ENCODE assay signal across 1 cellular context in the genomic region with DNA sequence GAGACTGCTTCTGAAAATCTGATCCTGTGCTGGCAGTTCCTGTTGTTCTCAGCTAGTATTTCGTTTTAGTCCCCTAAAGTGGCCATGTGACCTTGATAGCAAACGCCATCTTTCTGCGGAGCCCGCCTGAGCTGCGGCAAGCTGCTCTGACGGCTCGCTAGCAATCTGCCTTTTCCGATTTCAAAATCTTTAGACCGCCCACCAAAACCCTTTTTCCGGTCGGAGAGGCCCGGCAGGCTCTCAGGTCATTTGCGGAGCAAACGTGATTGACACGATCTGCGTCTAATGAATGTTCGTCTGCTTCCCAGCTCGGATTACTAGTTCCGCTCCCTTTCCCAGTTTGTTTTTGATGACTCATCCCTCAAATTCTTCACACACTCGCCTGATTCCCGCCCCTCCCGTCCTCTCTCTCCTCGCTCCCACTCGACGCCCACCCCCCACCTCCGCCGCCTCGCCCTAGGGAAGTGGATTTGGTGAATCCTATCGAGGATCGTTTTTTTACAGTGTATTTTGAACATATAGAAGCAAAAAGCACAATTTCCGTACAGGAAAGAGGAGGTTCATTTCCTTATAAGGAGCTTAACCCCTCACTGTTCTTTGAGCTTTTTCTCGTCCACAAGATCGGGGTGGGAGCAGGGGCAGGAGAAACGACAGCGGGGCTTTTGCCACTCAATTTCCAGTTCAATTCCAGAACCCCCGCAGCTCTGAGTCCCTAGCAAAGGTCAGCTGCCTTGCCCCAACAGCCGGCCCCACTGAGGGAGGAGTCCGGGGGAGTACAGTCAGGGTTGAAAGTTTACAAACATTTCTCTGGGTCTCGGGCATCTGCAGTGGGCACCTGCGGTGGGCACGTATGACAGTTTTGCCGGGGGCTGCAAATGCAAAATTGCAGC.
TF ChIP-seq lines count a peak whose summit lies in the region.

No MANE protein-coding gene starts in this region.

TF ChIP-seq in K562, 482 proteins besides CTCF, POLR2A, EP300 and RAD21 (continued from another document and continues in another):
- TF ChIP-seq HMBOX1 (IDR thresholded peaks at IDR 0.05) (no peak), TAF7 (tag; IDR thresholded peaks at IDR 0.05) (peak; percentile 50), ELK3 (CRISPR knock-in tag; IDR thresholded peaks at IDR 0.05) (no peak), ILF3 (IDR thresholded peaks at IDR 0.05; ENCODE audit: borderline replicate concordance) (no peak), NFE2L1 (tag; IDR thresholded peaks at IDR 0.05; ENCODE audit: borderline replicate concordance, low read depth) (peak; percentile 91), PHB2 (IDR thresholded peaks at IDR 0.05; ENCODE audit: low read depth) (no peak), FOXJ2 (tag; IDR thresholded peaks at IDR 0.05) (no peak), SREBF2 (CRISPR knock-in tag; IDR thresholded peaks at IDR 0.05) (no peak), GTF2A2 (tag; IDR thresholded peaks at IDR 0.05) (no peak), BRCA1 (IDR thresholded peaks at IDR 0.05) (no peak), BRCA1 (CRISPR knock-in tag; IDR thresholded peaks at IDR 0.05) (no peak), ZNF224 (CRISPR knock-in tag; IDR thresholded peaks at IDR 0.05) (no peak), KAT2B (IDR thresholded peaks at IDR 0.05; ENCODE audit: low read depth, low read length) (no peak), SIX5 (IDR thresholded peaks at IDR 0.05; ENCODE audit: borderline replicate concordance in 1 of 2, insufficient read depth in 1 of 2, low read depth in 1 of 2, low read length in 2 of 2) (no peak), RBM34 (IDR thresholded peaks at IDR 0.05; ENCODE audit: borderline replicate concordance, insufficient read depth, low read length) (no peak), ZNF75A (CRISPR knock-in tag; IDR thresholded peaks at IDR 0.05) (no peak), HMG20B (CRISPR knock-in tag; IDR thresholded peaks at IDR 0.05) (no peak), ZNF311 (CRISPR knock-in tag; IDR thresholded peaks at IDR 0.05) (no peak), MEIS2 (IDR thresholded peaks at IDR 0.05; ENCODE audit: partially characterized antibody) (no peak), ASH1L (IDR thresholded peaks at IDR 0.05; ENCODE audit: borderline replicate concordance, low read depth, partially characterized antibody) (peak; percentile 67), TEAD4 (IDR thresholded peaks at IDR 0.05; ENCODE audit: low read length) (peak; percentile 39), TEAD4 (CRISPR knock-in tag; IDR thresholded peaks at IDR 0.05; ENCODE audit: borderline replicate concordance) (no peak), RBM15 (IDR thresholded peaks at IDR 0.05; ENCODE audit: insufficient read depth, low read length) (no peak), NFE2 (IDR thresholded peaks at IDR 0.05; ENCODE audit: low read depth) (peak; percentile 91), NBN (IDR thresholded peaks at IDR 0.05; ENCODE audit: low read depth) (no peak), ELF2 (CRISPR knock-in tag; IDR thresholded peaks at IDR 0.05) (no peak), CCAR2 (IDR thresholded peaks at IDR 0.05; ENCODE audit: low read depth, low read length) (no peak), ZKSCAN8 (CRISPR knock-in tag; IDR thresholded peaks at IDR 0.05) (0 out of 2 replicates have a peak, but pooled peaks have one; percentile 2)
- TF ChIP-seq, protein P1, sequence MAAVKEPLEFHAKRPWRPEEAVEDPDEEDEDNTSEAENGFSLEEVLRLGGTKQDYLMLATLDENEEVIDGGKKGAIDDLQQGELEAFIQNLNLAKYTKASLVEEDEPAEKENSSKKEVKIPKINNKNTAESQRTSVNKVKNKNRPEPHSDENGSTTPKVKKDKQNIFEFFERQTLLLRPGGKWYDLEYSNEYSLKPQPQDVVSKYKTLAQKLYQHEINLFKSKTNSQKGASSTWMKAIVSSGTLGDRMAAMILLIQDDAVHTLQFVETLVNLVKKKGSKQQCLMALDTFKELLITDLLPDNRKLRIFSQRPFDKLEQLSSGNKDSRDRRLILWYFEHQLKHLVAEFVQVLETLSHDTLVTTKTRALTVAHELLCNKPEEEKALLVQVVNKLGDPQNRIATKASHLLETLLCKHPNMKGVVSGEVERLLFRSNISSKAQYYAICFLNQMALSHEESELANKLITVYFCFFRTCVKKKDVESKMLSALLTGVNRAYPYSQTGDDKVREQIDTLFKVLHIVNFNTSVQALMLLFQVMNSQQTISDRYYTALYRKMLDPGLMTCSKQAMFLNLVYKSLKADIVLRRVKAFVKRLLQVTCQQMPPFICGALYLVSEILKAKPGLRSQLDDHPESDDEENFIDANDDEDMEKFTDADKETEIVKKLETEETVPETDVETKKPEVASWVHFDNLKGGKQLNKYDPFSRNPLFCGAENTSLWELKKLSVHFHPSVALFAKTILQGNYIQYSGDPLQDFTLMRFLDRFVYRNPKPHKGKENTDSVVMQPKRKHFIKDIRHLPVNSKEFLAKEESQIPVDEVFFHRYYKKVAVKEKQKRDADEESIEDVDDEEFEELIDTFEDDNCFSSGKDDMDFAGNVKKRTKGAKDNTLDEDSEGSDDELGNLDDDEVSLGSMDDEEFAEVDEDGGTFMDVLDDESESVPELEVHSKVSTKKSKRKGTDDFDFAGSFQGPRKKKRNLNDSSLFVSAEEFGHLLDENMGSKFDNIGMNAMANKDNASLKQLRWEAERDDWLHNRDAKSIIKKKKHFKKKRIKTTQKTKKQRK (IDR thresholded peaks at IDR 0.05; ENCODE audit: borderline replicate concordance, low read depth, low read length): no peak
- TF ChIP-seq, protein P2, sequence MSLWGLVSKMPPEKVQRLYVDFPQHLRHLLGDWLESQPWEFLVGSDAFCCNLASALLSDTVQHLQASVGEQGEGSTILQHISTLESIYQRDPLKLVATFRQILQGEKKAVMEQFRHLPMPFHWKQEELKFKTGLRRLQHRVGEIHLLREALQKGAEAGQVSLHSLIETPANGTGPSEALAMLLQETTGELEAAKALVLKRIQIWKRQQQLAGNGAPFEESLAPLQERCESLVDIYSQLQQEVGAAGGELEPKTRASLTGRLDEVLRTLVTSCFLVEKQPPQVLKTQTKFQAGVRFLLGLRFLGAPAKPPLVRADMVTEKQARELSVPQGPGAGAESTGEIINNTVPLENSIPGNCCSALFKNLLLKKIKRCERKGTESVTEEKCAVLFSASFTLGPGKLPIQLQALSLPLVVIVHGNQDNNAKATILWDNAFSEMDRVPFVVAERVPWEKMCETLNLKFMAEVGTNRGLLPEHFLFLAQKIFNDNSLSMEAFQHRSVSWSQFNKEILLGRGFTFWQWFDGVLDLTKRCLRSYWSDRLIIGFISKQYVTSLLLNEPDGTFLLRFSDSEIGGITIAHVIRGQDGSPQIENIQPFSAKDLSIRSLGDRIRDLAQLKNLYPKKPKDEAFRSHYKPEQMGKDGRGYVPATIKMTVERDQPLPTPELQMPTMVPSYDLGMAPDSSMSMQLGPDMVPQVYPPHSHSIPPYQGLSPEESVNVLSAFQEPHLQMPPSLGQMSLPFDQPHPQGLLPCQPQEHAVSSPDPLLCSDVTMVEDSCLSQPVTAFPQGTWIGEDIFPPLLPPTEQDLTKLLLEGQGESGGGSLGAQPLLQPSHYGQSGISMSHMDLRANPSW (CRISPR knock-in tag; IDR thresholded peaks at IDR 0.05): no peak
- TF ChIP-seq, protein P3, sequence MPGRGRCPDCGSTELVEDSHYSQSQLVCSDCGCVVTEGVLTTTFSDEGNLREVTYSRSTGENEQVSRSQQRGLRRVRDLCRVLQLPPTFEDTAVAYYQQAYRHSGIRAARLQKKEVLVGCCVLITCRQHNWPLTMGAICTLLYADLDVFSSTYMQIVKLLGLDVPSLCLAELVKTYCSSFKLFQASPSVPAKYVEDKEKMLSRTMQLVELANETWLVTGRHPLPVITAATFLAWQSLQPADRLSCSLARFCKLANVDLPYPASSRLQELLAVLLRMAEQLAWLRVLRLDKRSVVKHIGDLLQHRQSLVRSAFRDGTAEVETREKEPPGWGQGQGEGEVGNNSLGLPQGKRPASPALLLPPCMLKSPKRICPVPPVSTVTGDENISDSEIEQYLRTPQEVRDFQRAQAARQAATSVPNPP (IDR thresholded peaks at IDR 0.05; ENCODE audit: borderline replicate concordance, insufficient read depth, insufficient read length): no peak
- TF ChIP-seq, protein P4, sequence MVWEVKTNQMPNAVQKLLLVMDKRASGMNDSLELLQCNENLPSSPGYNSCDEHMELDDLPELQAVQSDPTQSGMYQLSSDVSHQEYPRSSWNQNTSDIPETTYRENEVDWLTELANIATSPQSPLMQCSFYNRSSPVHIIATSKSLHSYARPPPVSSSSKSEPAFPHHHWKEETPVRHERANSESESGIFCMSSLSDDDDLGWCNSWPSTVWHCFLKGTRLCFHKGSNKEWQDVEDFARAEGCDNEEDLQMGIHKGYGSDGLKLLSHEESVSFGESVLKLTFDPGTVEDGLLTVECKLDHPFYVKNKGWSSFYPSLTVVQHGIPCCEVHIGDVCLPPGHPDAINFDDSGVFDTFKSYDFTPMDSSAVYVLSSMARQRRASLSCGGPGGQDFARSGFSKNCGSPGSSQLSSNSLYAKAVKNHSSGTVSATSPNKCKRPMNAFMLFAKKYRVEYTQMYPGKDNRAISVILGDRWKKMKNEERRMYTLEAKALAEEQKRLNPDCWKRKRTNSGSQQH (CRISPR knock-in tag; IDR thresholded peaks at IDR 0.05): no peak
- TF ChIP-seq, protein P5, sequence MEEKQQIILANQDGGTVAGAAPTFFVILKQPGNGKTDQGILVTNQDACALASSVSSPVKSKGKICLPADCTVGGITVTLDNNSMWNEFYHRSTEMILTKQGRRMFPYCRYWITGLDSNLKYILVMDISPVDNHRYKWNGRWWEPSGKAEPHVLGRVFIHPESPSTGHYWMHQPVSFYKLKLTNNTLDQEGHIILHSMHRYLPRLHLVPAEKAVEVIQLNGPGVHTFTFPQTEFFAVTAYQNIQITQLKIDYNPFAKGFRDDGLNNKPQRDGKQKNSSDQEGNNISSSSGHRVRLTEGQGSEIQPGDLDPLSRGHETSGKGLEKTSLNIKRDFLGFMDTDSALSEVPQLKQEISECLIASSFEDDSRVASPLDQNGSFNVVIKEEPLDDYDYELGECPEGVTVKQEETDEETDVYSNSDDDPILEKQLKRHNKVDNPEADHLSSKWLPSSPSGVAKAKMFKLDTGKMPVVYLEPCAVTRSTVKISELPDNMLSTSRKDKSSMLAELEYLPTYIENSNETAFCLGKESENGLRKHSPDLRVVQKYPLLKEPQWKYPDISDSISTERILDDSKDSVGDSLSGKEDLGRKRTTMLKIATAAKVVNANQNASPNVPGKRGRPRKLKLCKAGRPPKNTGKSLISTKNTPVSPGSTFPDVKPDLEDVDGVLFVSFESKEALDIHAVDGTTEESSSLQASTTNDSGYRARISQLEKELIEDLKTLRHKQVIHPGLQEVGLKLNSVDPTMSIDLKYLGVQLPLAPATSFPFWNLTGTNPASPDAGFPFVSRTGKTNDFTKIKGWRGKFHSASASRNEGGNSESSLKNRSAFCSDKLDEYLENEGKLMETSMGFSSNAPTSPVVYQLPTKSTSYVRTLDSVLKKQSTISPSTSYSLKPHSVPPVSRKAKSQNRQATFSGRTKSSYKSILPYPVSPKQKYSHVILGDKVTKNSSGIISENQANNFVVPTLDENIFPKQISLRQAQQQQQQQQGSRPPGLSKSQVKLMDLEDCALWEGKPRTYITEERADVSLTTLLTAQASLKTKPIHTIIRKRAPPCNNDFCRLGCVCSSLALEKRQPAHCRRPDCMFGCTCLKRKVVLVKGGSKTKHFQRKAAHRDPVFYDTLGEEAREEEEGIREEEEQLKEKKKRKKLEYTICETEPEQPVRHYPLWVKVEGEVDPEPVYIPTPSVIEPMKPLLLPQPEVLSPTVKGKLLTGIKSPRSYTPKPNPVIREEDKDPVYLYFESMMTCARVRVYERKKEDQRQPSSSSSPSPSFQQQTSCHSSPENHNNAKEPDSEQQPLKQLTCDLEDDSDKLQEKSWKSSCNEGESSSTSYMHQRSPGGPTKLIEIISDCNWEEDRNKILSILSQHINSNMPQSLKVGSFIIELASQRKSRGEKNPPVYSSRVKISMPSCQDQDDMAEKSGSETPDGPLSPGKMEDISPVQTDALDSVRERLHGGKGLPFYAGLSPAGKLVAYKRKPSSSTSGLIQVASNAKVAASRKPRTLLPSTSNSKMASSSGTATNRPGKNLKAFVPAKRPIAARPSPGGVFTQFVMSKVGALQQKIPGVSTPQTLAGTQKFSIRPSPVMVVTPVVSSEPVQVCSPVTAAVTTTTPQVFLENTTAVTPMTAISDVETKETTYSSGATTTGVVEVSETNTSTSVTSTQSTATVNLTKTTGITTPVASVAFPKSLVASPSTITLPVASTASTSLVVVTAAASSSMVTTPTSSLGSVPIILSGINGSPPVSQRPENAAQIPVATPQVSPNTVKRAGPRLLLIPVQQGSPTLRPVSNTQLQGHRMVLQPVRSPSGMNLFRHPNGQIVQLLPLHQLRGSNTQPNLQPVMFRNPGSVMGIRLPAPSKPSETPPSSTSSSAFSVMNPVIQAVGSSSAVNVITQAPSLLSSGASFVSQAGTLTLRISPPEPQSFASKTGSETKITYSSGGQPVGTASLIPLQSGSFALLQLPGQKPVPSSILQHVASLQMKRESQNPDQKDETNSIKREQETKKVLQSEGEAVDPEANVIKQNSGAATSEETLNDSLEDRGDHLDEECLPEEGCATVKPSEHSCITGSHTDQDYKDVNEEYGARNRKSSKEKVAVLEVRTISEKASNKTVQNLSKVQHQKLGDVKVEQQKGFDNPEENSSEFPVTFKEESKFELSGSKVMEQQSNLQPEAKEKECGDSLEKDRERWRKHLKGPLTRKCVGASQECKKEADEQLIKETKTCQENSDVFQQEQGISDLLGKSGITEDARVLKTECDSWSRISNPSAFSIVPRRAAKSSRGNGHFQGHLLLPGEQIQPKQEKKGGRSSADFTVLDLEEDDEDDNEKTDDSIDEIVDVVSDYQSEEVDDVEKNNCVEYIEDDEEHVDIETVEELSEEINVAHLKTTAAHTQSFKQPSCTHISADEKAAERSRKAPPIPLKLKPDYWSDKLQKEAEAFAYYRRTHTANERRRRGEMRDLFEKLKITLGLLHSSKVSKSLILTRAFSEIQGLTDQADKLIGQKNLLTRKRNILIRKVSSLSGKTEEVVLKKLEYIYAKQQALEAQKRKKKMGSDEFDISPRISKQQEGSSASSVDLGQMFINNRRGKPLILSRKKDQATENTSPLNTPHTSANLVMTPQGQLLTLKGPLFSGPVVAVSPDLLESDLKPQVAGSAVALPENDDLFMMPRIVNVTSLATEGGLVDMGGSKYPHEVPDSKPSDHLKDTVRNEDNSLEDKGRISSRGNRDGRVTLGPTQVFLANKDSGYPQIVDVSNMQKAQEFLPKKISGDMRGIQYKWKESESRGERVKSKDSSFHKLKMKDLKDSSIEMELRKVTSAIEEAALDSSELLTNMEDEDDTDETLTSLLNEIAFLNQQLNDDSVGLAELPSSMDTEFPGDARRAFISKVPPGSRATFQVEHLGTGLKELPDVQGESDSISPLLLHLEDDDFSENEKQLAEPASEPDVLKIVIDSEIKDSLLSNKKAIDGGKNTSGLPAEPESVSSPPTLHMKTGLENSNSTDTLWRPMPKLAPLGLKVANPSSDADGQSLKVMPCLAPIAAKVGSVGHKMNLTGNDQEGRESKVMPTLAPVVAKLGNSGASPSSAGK (IDR thresholded peaks at IDR 0.05): peak; percentile 90
